ENCODE assay signal across 8 cellular contexts in the genomic region with DNA sequence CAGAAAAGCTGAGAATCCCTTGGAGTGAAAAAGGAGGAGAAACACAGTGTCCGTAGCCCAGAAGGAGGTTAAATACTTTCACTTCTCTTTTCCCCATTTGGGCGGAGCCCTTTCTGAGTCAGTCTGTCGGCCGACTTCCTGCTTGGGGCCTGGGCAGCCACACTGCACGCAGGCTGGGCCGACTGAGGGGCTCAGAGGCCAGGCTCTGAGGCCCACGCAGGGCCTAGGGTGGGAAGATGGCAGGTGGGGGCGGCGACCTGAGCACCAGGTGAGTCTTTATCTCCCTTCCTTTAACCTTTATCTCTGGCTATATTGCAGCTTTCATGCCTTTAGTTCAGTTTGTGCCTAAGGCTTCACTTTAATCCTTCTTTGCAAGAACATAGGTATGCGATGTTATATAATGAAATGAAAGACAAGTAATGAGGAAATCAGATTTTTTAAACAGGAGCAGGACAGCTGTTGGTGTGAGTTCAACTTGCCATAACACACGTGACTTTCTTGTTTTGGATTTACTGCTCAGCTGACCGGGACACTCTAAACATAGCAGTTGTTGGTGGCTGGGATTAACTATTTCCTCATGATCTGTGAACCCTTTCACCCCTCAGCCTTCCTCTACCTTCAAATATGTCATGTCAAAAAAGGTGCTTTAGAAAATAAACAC. TPM values are rescaled to one million over a fixed set of nuclear protein-coding genes. Genes with fewer than 3 reads are reported as not detected.
A peak's percentile ranks its signal among the peaks of the same experiment; 100 is the strongest.
DNase-seq lines count a peak whose midpoint lies in the region; ATAC-seq and TF ChIP-seq lines count a peak whose summit lies in the region.

Gene SP100 (plus strand): TSS at position 141 of the 661 bp plus-strand sequence. CDS start 96 bp downstream, at position 237.

- no peaks in the 10 kb centered on the region for H3K9me3 Mint-ChIP-seq in type B pancreatic cell

- H3K36me3 Mint-ChIP-seq in type B pancreatic cell: no peaks in the 10 kb centered on the region

- H4K91ac ChIP-seq in trophoblast cell (ENCODE audit: low read depth, low read length): peak within 1 kb of the TSS; percentile 48

- no peaks in the 10 kb centered on the region for H3K27me3 ChIP-seq in trophoblast cell (ENCODE audit: insufficient read depth, low read length)

- H3K27ac Mint-ChIP-seq in type B pancreatic cell: peak within 1 kb of the TSS; percentile 93

- H2BK5ac ChIP-seq in trophoblast cell (ENCODE audit: low read depth, low read length, poor library complexity): no peak within 1 kb of the TSS

- no peak within 1 kb of the TSS for H3K4ac ChIP-seq in trophoblast cell (ENCODE audit: low read depth, low read length)

- H3K36me3 ChIP-seq in trophoblast cell (ENCODE audit: control insufficient read depth in 1 of 2, insufficient read depth in 2 of 2, low read length in 2 of 2): no peaks in the 10 kb centered on the region

- H3K14ac ChIP-seq in trophoblast cell (ENCODE audit: low read length): peak within 1 kb of the TSS; percentile 34

- H3K23ac ChIP-seq in trophoblast cell (ENCODE audit: low read length): no peak within 1 kb of the TSS

- peaks cover 5% of the 10 kb centered on the region for H3K9me3 ChIP-seq in trophoblast cell (ENCODE audit: insufficient read depth, low read depth, low read length)

- DNase-seq in OCI-M1 (lab: John Stamatoyannopoulos, UW) (peak; percentile 93), fibroblast of mammary gland (ENCODE audit: low read depth) (peak; percentile 82), trophoblast cell (peak; percentile 70 to 81), type B pancreatic cell (ENCODE audit: extremely low spot score, unreplicated experiment) (no peak), ecto neural progenitor cell (ENCODE audit: low spot score) (no peak)
- peak; percentile 72 for DNase-seq in activated T-cell treated with anti-CD3 and anti-CD28 coated beads, Interleukin-2, amount 50 U/mL, for 1 hour

- H3K18ac ChIP-seq in trophoblast cell (ENCODE audit: low read length): no peak within 1 kb of the TSS

- peak within 1 kb of the TSS; percentile 46 for H2BK120ac ChIP-seq in trophoblast cell (ENCODE audit: insufficient read depth, low read length, poor library complexity)

- peak within 1 kb of the TSS; percentile 88 for H2AFZ ChIP-seq in trophoblast cell (ENCODE audit: insufficient read depth, low read length, poor library complexity)

- H4K12ac ChIP-seq in trophoblast cell (ENCODE audit: low read depth, low read length): no peak within 1 kb of the TSS

- H3K4me2 ChIP-seq in trophoblast cell (ENCODE audit: low read length): no peak within 1 kb of the TSS

- H3K4me3 ChIP-seq in fibroblast of mammary gland (ENCODE audit: control insufficient read depth, low read depth, low read length): peak within 1 kb of the TSS; percentile 85
- no peak within 1 kb of the TSS for H3K4me3 ChIP-seq in trophoblast cell (ENCODE audit: low read depth, low read length)

- peaks cover 10% of the 10 kb centered on the region for H3K27me3 Mint-ChIP-seq in type B pancreatic cell

- WGBS in trophoblast cell (ENCODE audit: extremely low coverage, insufficient coverage, insufficient read length): no CpG with 5 or more reads among the region's 12 CpGs

- no peak within 1 kb of the TSS for H3K27ac ChIP-seq in trophoblast cell (ENCODE audit: low read depth, low read length)

- ATAC-seq in GM18508 (IDR thresholded peaks at IDR 0.05; ENCODE audit: insufficient read depth, unreplicated experiment) (peak; percentile 88), HG02938 (IDR thresholded peaks at IDR 0.05; ENCODE audit: unreplicated experiment) (peak; percentile 82)

- no peaks in the 10 kb centered on the region for H3K79me2 ChIP-seq in trophoblast cell (ENCODE audit: control insufficient read depth, insufficient read depth, low read length, poor library complexity)

- H3K4me1 Mint-ChIP-seq in type B pancreatic cell (ENCODE audit: unreplicated experiment): no peaks in the 10 kb centered on the region

- no peak within 1 kb of the TSS for H3K9ac ChIP-seq in trophoblast cell (ENCODE audit: low read length)

- H3K4me1 ChIP-seq in trophoblast cell (ENCODE audit: control insufficient read depth in 1 of 2, insufficient read depth in 2 of 2, low read length in 2 of 2): peaks cover 6 to 10% of the 10 kb centered on the region in 2 experiments

- H2AK5ac ChIP-seq in trophoblast cell (ENCODE audit: low read length): no peak within 1 kb of the TSS

- TF ChIP-seq CTCF in fibroblast of mammary gland (conservative IDR thresholded peaks at IDR 0.05; ENCODE audit: control insufficient read depth, insufficient read depth, low read depth, low read length): no peak
- TF ChIP-seq CTCF in type B pancreatic cell (conservative IDR thresholded peaks at IDR 0.05): no peak

- peak within 1 kb of the TSS; percentile 41 for H2BK12ac ChIP-seq in trophoblast cell (ENCODE audit: low read length)

- H3K4me3 Mint-ChIP-seq in type B pancreatic cell: peak within 1 kb of the TSS; percentile 86

- peaks cover 5% of the 10 kb centered on the region for H3K79me1 ChIP-seq in trophoblast cell (ENCODE audit: low read length)

- peak within 1 kb of the TSS; percentile 81 for H4K8ac ChIP-seq in trophoblast cell (ENCODE audit: low read depth, low read length)

RNA-seq across cellular contexts. Expression of gene SP100, which starts in this region (rescaled TPM):
- 0.85 and 1.3 TPM in 2 replicates for polyA plus RNA-seq in trophoblast cell (2013)
- total RNA-seq in type B pancreatic cell (ENCODE audit: low replicate concordance): 21.7 and 41.8 TPM in 2 replicates

Comparison
In these comparisons a context has a peak if more than half of its experiments do, and no peak if none do; other contexts are left out.
1. DNase-seq: peak in OCI-M1 (single experiment), activated T-cell treated with anti-CD3 and anti-CD28 coated beads, Interleukin-2, amount 50 U/mL, for 1 hour (single experiment), fibroblast of mammary gland (single experiment) and trophoblast cell (2 of 2); none in type B pancreatic cell (single experiment) and ecto neural progenitor cell (single experiment).